ENCODE assay signal across 1 cellular context in genomic region chr20:34111712-34112599, GRCh38.
TF ChIP-seq lines count a peak whose summit lies in the region.

TSS of gene EIF2S2 (minus strand) at chr20:34112243. CDS start at chr20:34112110, 133 bp downstream.

TF ChIP-seq in H1, 55 proteins besides CTCF, POLR2A, EP300 and RAD21 (continued from another document):
- TF ChIP-seq MAX (IDR thresholded peaks at IDR 0.05) (no peak; the same call in none of the 2 replicates), SUZ12 (IDR thresholded peaks at IDR 0.05; ENCODE audit: low read length) (no peak), NRF1 (IDR thresholded peaks at IDR 0.05; ENCODE audit: low read depth, low read length) (peak; percentile 90), GABPA (IDR thresholded peaks at IDR 0.05; ENCODE audit: borderline replicate concordance, insufficient read depth, low read length) (no peak), CBX8 (IDR thresholded peaks at IDR 0.05; ENCODE audit: borderline replicate concordance, low read depth, low read length) (no peak), MAFK (IDR thresholded peaks at IDR 0.05; ENCODE audit: low read depth, low read length) (no peak), BRCA1 (IDR thresholded peaks at IDR 0.05; ENCODE audit: low read depth, low read length) (0 out of 2 replicates have a peak, but pooled peaks have one; percentile 6), BACH1 (IDR thresholded peaks at IDR 0.05; ENCODE audit: low read length) (no peak), ZNF274 (IDR thresholded peaks at IDR 0.05; ENCODE audit: borderline replicate concordance, extremely low read depth, low read length) (no peak), SP2 (IDR thresholded peaks at IDR 0.05; ENCODE audit: low read length) (no peak), TEAD4 (IDR thresholded peaks at IDR 0.05; ENCODE audit: low read depth, low read length) (0 out of 2 replicates have a peak, but pooled peaks have one; percentile 17), FOSL1 (IDR thresholded peaks at IDR 0.05; ENCODE audit: insufficient read depth, low read depth, low read length) (no peak), USF2 (IDR thresholded peaks at IDR 0.05; ENCODE audit: low read length) (0 out of 2 replicates have a peak, but pooled peaks have one; percentile 3), SP4 (IDR thresholded peaks at IDR 0.05; ENCODE audit: low read length) (0 out of 2 replicates have a peak, but pooled peaks have one; percentile 23), RFX5 (IDR thresholded peaks at IDR 0.05; ENCODE audit: borderline replicate concordance, low read depth, low read length) (no peak), SIRT6 (IDR thresholded peaks at IDR 0.05; ENCODE audit: low read length) (no peak), SP1 (IDR thresholded peaks at IDR 0.05; ENCODE audit: low read depth, low read length) (peak; percentile 79), GTF2F1 (IDR thresholded peaks at IDR 0.05; ENCODE audit: borderline replicate concordance, low read depth, low read length) (peak; percentile 85), TBP (IDR thresholded peaks at IDR 0.05; ENCODE audit: low read depth, low read length) (peak; percentile 98), CHD7 (IDR thresholded peaks at IDR 0.05; ENCODE audit: insufficient replicate concordance, low read length) (no peak), NANOG (IDR thresholded peaks at IDR 0.05; ENCODE audit: insufficient read depth, low read depth, low read length, poor library complexity, severe bottlenecking) (no peak), CEBPB (IDR thresholded peaks at IDR 0.05; ENCODE audit: low read depth, low read length) (peak; percentile 95), SIX5 (IDR thresholded peaks at IDR 0.05; ENCODE audit: low read depth, low read length) (peak; percentile 95), CBX5 (IDR thresholded peaks at IDR 0.05; ENCODE audit: low read depth, low read length) (no peak), PHF8 (conservative IDR thresholded peaks at IDR 0.05; ENCODE audit: low read depth, low read length) (peak; percentile 92), JUN (IDR thresholded peaks at IDR 0.05; ENCODE audit: low read depth, low read length) (no peak), ATF3 (IDR thresholded peaks at IDR 0.05; ENCODE audit: insufficient read depth, low read depth, low read length) (peak; percentile 95), TCF12 (IDR thresholded peaks at IDR 0.05; ENCODE audit: low read depth, low read length) (no peak), CREB1 (IDR thresholded peaks at IDR 0.05) (peak; percentile 99), POU5F1 (IDR thresholded peaks at IDR 0.05; ENCODE audit: low read depth, low read length) (no peak), TAF7 (optimal IDR thresholded peaks at IDR 0.05; ENCODE audit: borderline replicate concordance, low read depth, low read length) (peak; percentile 67), ATF2 (IDR thresholded peaks at IDR 0.05; ENCODE audit: low read length) (0 out of 2 replicates have a peak, but pooled peaks have one; percentile 36), EZH2 (IDR thresholded peaks at IDR 0.05; ENCODE audit: low read depth, low read length, severe bottlenecking) (no peak), KDM1A (IDR thresholded peaks at IDR 0.05; ENCODE audit: borderline replicate concordance, low read length) (no peak), HDAC6 (IDR thresholded peaks at IDR 0.05; ENCODE audit: low read depth, low read length) (no peak), ASH2L (IDR thresholded peaks at IDR 0.05; ENCODE audit: low read length) (no peak)
